ENCODE assay signal across 1 cellular context in genomic region chr14:23326491-23327332, GRCh38.
TF ChIP-seq lines count a peak whose summit lies in the region.

No MANE protein-coding gene starts in this region.

TF ChIP-seq in HepG2, 621 proteins besides CTCF, POLR2A, EP300 and RAD21 (continued from another document and continues in another):
- TF ChIP-seq, protein P1, sequence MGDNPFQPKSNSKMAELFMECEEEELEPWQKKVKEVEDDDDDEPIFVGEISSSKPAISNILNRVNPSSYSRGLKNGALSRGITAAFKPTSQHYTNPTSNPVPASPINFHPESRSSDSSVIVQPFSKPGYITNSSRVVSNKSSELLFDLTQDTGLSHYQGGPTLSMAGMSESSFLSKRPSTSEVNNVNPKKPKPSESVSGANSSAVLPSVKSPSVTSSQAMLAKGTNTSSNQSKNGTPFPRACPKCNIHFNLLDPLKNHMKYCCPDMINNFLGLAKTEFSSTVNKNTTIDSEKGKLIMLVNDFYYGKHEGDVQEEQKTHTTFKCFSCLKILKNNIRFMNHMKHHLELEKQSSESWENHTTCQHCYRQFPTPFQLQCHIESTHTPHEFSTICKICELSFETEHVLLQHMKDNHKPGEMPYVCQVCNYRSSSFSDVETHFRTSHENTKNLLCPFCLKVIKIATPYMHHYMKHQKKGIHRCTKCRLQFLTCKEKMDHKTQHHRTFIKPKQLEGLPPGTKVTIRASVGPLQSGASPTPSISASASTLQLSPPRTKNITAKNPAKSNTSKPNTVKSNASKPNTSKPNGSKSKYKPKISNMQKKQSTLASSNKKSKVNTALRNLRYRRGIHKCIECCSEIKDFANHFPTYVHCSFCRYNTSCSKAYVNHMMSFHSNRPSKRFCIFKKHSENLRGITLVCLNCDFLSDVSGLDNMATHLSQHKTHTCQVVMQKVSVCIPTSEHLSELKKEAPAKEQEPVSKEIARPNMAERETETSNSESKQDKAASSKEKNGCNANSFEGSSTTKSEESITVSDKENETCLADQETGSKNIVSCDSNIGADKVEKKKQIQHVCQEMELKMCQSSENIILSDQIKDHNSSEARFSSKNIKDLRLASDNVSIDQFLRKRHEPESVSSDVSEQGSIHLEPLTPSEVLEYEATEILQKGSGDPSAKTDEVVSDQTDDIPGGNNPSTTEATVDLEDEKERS (CRISPR knock-in tag; IDR thresholded peaks at IDR 0.05): peak; percentile 72; the same call in 1 of the 2 replicates
- 0 out of 2 replicates have a peak, but pooled peaks have one; percentile 54 for TF ChIP-seq SMAD1 (CRISPR knock-in tag; IDR thresholded peaks at IDR 0.05; ENCODE audit: borderline replicate concordance, low read depth)
- TF ChIP-seq ZC3H4 (CRISPR knock-in tag; IDR thresholded peaks at IDR 0.05; ENCODE audit: borderline replicate concordance): peak; percentile 41
- TF ChIP-seq ZNF207 (IDR thresholded peaks at IDR 0.05; ENCODE audit: borderline replicate concordance): no peak
- TF ChIP-seq ZBTB38 (CRISPR knock-in tag; IDR thresholded peaks at IDR 0.05): peak; percentile 66; the same call in 1 of the 2 replicates
- TF ChIP-seq YEATS4 (CRISPR knock-in tag; IDR thresholded peaks at IDR 0.05; ENCODE audit: borderline replicate concordance): no peak
- peak; percentile 23; the same call in 1 of the 2 replicates for TF ChIP-seq GABPB1 (CRISPR knock-in tag; IDR thresholded peaks at IDR 0.05)
- 0 out of 2 replicates have a peak, but pooled peaks have one; percentile 1 for TF ChIP-seq ISL2 (CRISPR knock-in tag; IDR thresholded peaks at IDR 0.05)
- TF ChIP-seq ZNF614 (CRISPR knock-in tag; IDR thresholded peaks at IDR 0.05; ENCODE audit: borderline replicate concordance): peak; percentile 7; the same call in 1 of the 2 replicates
- TF ChIP-seq SIX4 (CRISPR knock-in tag; IDR thresholded peaks at IDR 0.05): no peak
- TF ChIP-seq PLRG1 (conservative IDR thresholded peaks at IDR 0.05): no peak
- peak; percentile 70; the same call in 1 of the 2 replicates for TF ChIP-seq ATF7-NPFF (CRISPR knock-in tag; IDR thresholded peaks at IDR 0.05; ENCODE audit: low read depth)
- peak; percentile 60; the same call in 1 of the 2 replicates for TF ChIP-seq ZNF768 (CRISPR knock-in tag; IDR thresholded peaks at IDR 0.05)
- TF ChIP-seq ATF5 (CRISPR knock-in tag; IDR thresholded peaks at IDR 0.05; ENCODE audit: low read depth): no peak
- TF ChIP-seq TIGD3 (CRISPR knock-in tag; IDR thresholded peaks at IDR 0.05; ENCODE audit: borderline replicate concordance): peak; percentile 80
- peak; percentile 69; the same call in 1 of the 2 replicates for TF ChIP-seq ZNF724P (CRISPR knock-in tag; IDR thresholded peaks at IDR 0.05; ENCODE audit: borderline replicate concordance)
- TF ChIP-seq TEAD2 (CRISPR knock-in tag; IDR thresholded peaks at IDR 0.05): 0 out of 2 replicates have a peak, but pooled peaks have one; percentile 13
- 0 out of 2 replicates have a peak, but pooled peaks have one; percentile 5 for TF ChIP-seq MIXL1 (CRISPR knock-in tag; IDR thresholded peaks at IDR 0.05)
- TF ChIP-seq TOPORS (CRISPR knock-in tag; IDR thresholded peaks at IDR 0.05): no peak
- 0 out of 2 replicates have a peak, but pooled peaks have one; percentile 30 for TF ChIP-seq FIP1L1 (IDR thresholded peaks at IDR 0.05; ENCODE audit: borderline replicate concordance, insufficient read depth, low read depth, low read length)
- TF ChIP-seq, protein P2, sequence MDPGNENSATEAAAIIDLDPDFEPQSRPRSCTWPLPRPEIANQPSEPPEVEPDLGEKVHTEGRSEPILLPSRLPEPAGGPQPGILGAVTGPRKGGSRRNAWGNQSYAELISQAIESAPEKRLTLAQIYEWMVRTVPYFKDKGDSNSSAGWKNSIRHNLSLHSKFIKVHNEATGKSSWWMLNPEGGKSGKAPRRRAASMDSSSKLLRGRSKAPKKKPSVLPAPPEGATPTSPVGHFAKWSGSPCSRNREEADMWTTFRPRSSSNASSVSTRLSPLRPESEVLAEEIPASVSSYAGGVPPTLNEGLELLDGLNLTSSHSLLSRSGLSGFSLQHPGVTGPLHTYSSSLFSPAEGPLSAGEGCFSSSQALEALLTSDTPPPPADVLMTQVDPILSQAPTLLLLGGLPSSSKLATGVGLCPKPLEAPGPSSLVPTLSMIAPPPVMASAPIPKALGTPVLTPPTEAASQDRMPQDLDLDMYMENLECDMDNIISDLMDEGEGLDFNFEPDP (CRISPR knock-in tag; conservative IDR thresholded peaks at IDR 0.05): 0 out of 2 replicates have a peak, but pooled peaks have one; percentile 78
- TF ChIP-seq IRX3 (CRISPR knock-in tag; IDR thresholded peaks at IDR 0.05; ENCODE audit: borderline replicate concordance, low read depth): 0 out of 2 replicates have a peak, but pooled peaks have one; percentile 33
- no peak for TF ChIP-seq DPF2 (CRISPR knock-in tag; IDR thresholded peaks at IDR 0.05; ENCODE audit: borderline replicate concordance, low read depth)
- TF ChIP-seq, protein P3, sequence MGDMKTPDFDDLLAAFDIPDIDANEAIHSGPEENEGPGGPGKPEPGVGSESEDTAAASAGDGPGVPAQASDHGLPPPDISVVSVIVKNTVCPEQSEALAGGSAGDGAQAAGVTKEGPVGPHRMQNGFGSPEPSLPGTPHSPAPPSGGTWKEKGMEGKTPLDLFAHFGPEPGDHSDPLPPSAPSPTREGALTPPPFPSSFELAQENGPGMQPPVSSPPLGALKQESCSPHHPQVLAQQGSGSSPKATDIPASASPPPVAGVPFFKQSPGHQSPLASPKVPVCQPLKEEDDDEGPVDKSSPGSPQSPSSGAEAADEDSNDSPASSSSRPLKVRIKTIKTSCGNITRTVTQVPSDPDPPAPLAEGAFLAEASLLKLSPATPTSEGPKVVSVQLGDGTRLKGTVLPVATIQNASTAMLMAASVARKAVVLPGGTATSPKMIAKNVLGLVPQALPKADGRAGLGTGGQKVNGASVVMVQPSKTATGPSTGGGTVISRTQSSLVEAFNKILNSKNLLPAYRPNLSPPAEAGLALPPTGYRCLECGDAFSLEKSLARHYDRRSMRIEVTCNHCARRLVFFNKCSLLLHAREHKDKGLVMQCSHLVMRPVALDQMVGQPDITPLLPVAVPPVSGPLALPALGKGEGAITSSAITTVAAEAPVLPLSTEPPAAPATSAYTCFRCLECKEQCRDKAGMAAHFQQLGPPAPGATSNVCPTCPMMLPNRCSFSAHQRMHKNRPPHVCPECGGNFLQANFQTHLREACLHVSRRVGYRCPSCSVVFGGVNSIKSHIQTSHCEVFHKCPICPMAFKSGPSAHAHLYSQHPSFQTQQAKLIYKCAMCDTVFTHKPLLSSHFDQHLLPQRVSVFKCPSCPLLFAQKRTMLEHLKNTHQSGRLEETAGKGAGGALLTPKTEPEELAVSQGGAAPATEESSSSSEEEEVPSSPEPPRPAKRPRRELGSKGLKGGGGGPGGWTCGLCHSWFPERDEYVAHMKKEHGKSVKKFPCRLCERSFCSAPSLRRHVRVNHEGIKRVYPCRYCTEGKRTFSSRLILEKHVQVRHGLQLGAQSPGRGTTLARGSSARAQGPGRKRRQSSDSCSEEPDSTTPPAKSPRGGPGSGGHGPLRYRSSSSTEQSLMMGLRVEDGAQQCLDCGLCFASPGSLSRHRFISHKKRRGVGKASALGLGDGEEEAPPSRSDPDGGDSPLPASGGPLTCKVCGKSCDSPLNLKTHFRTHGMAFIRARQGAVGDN (CRISPR knock-in tag; IDR thresholded peaks at IDR 0.05): peak; percentile 39; the same call in 1 of the 2 replicates
- peak; percentile 24; the same call in 1 of the 2 replicates for TF ChIP-seq SNAI1 (CRISPR knock-in tag; IDR thresholded peaks at IDR 0.05; ENCODE audit: borderline replicate concordance)
- TF ChIP-seq ZNF280B (CRISPR knock-in tag; IDR thresholded peaks at IDR 0.05; ENCODE audit: borderline replicate concordance): no peak; the same call in 1 of the 2 replicates
- TF ChIP-seq, protein P4, sequence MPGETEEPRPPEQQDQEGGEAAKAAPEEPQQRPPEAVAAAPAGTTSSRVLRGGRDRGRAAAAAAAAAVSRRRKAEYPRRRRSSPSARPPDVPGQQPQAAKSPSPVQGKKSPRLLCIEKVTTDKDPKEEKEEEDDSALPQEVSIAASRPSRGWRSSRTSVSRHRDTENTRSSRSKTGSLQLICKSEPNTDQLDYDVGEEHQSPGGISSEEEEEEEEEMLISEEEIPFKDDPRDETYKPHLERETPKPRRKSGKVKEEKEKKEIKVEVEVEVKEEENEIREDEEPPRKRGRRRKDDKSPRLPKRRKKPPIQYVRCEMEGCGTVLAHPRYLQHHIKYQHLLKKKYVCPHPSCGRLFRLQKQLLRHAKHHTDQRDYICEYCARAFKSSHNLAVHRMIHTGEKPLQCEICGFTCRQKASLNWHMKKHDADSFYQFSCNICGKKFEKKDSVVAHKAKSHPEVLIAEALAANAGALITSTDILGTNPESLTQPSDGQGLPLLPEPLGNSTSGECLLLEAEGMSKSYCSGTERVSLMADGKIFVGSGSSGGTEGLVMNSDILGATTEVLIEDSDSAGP (CRISPR knock-in tag; IDR thresholded peaks at IDR 0.05; ENCODE audit: borderline replicate concordance): peak; percentile 34; the same call in 1 of the 2 replicates
- TF ChIP-seq, protein P5, sequence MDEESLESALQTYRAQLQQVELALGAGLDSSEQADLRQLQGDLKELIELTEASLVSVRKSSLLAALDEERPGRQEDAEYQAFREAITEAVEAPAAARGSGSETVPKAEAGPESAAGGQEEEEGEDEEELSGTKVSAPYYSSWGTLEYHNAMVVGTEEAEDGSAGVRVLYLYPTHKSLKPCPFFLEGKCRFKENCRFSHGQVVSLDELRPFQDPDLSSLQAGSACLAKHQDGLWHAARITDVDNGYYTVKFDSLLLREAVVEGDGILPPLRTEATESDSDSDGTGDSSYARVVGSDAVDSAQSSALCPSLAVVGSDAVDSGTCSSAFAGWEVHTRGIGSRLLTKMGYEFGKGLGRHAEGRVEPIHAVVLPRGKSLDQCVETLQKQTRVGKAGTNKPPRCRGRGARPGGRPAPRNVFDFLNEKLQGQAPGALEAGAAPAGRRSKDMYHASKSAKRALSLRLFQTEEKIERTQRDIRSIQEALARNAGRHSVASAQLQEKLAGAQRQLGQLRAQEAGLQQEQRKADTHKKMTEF (CRISPR knock-in tag; IDR thresholded peaks at IDR 0.05): peak; percentile 42; the same call in 1 of the 2 replicates
- 0 out of 2 replicates have a peak, but pooled peaks have one; percentile 59 for TF ChIP-seq ZSCAN21 (CRISPR knock-in tag; IDR thresholded peaks at IDR 0.05; ENCODE audit: borderline replicate concordance)
- 0 out of 2 replicates have a peak, but pooled peaks have one; percentile 67 for TF ChIP-seq MEIS1 (CRISPR knock-in tag; IDR thresholded peaks at IDR 0.05; ENCODE audit: borderline replicate concordance)
- peak; percentile 29; the same call in 1 of the 2 replicates for TF ChIP-seq RARA (CRISPR knock-in tag; IDR thresholded peaks at IDR 0.05)
- 0 out of 2 replicates have a peak, but pooled peaks have one; percentile 1 for TF ChIP-seq ZNF224 (CRISPR knock-in tag; IDR thresholded peaks at IDR 0.05)
- TF ChIP-seq CEBPB (IDR thresholded peaks at IDR 0.05; ENCODE audit: borderline replicate concordance, low read depth, low read length): no peak
- TF ChIP-seq HINFP (CRISPR knock-in tag; IDR thresholded peaks at IDR 0.05; ENCODE audit: low read depth): 0 out of 2 replicates have a peak, but pooled peaks have one; percentile 22
- TF ChIP-seq ZNF18 (CRISPR knock-in tag; IDR thresholded peaks at IDR 0.05; ENCODE audit: insufficient replicate concordance): peak; percentile 99
- 0 out of 2 replicates have a peak, but pooled peaks have one; percentile 44 for TF ChIP-seq SALL2 (CRISPR knock-in tag; IDR thresholded peaks at IDR 0.05)
- no peak; the same call in 1 of the 2 replicates for TF ChIP-seq SP4 (CRISPR knock-in tag; IDR thresholded peaks at IDR 0.05)
